In the genomic region with DNA sequence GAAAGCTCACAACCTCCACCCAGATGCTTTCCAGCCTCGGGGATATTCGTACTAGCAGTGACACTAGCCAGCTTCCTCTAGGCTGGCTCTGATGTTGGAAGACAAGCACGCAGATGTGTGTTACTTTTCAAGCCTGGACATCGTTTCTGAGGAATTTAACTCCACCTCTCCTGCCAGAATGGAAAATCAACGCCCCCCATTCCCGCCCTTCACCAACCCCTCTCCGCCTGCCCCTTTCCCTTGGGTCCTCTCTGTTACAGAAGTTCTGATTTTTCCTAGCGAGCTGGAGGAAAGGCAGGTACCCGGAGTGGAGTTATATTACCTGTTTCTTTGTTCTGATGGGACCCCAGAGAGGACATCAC, we compare ENCODE assay signal across 8 cellular contexts. TPM values are rescaled to one million over a fixed set of nuclear protein-coding genes. Genes with fewer than 3 reads are reported as not detected.
A peak's percentile ranks its signal among the peaks of the same experiment; 100 is the strongest.
DNase-seq lines count a peak whose midpoint lies in the region; TF ChIP-seq lines count a peak whose summit lies in the region.

No MANE protein-coding gene starts in this region.

- H3K4me3 ChIP-seq in duodenal mucosa (ENCODE audit: low read depth in 1 of 2, low read length in 2 of 2) (peak overlapping the region; percentile 88 to 91), liver (ENCODE audit: low read depth in 1 of 3, low read length in 3 of 3) (peak overlapping the region; percentile 56 to 91 (median 81))

- H3K9me3 ChIP-seq in duodenal mucosa (ENCODE audit: control insufficient read depth in 1 of 2, low read length in 2 of 2) (no peaks in the 10 kb centered on the region), liver (ENCODE audit: control insufficient read depth in 4 of 4, low read length in 3 of 4) (no peaks in the 10 kb centered on the region)

- H3K27ac ChIP-seq in duodenal mucosa (ENCODE audit: low read depth, low read length) = peak overlapping the region; percentile 63
- peak overlapping the region; percentile 88 to 90 for H3K27ac ChIP-seq in liver (ENCODE audit: low read depth in 1 of 2, low read length in 2 of 2)
- peak overlapping the region; percentile 68 for H3K27ac ChIP-seq in substantia nigra (ENCODE audit: low read depth, low read length, poor library complexity, severe bottlenecking)

- 0% methylated on average over 9 of the region's 9 CpGs for WGBS in liver

- H3K4me1 ChIP-seq in duodenal mucosa (ENCODE audit: control insufficient read depth in 1 of 2, insufficient read depth in 2 of 2, low read length in 2 of 2) (peaks cover 15 to 16% of the 10 kb centered on the region in 2 donors), liver (ENCODE audit: control insufficient read depth in 4 of 4, insufficient read depth in 4 of 4, low read length in 3 of 4) (peaks cover 10 to 34% (median 18%) of the 10 kb centered on the region in 4 donors)

- TF ChIP-seq CTCF in liver (IDR thresholded peaks at IDR 0.05; ENCODE audit: low read depth, low read length, missing input control) = no peak

- H3K9ac ChIP-seq in duodenal mucosa (ENCODE audit: low read depth in 1 of 2, low read length in 2 of 2) = peak overlapping the region; percentile 71 to 88
- H3K9ac ChIP-seq in liver (ENCODE audit: low read depth in 1 of 2, low read length in 2 of 2) = peak overlapping the region; percentile 74 to 91

- H3K36me3 ChIP-seq in duodenal mucosa (ENCODE audit: control insufficient read depth in 1 of 2, insufficient read depth in 2 of 2, low read length in 2 of 2) (peaks cover 0 to 3% of the 10 kb centered on the region in 2 donors), liver (ENCODE audit: control insufficient read depth in 4 of 4, insufficient read depth in 3 of 4, low read depth in 1 of 4, low read length in 3 of 4) (peaks cover 0 to 3% (median 0%) of the 10 kb centered on the region in 4 donors)

- peak; percentile 69 for DNase-seq in EL
- DNase-seq in HCEC 1CT = peak; percentile 53
- DNase-seq in NCI-H146 (lab: John Stamatoyannopoulos, UW) = peak; percentile 77
- peak; percentile 47 for DNase-seq in UCSD-AML1 (lab: John Stamatoyannopoulos, UW; ENCODE audit: unreplicated experiment)
- DNase-seq in substantia nigra (lab: John Stamatoyannopoulos, UW) = peak in 11 of 49 donors; percentile 3 to 53 (median 19)
- no peak for DNase-seq in central memory CD4-positive, alpha-beta T cell

- H3K27me3 ChIP-seq in duodenal mucosa (ENCODE audit: control insufficient read depth in 1 of 2, insufficient read depth in 2 of 2, low read length in 2 of 2) (no peaks in the 10 kb centered on the region), liver (ENCODE audit: control insufficient read depth in 4 of 4, insufficient read depth in 4 of 4, low read length in 3 of 4) (no peaks in the 10 kb centered on the region)

- TF ChIP-seq RAD21 in liver (IDR thresholded peaks at IDR 0.05) = no peak

TF ChIP-seq in liver, 16 proteins besides CTCF, POLR2A, EP300 and RAD21:
- TF ChIP-seq YY1 (IDR thresholded peaks at IDR 0.05) = no peak
- TF ChIP-seq, protein P1, sequence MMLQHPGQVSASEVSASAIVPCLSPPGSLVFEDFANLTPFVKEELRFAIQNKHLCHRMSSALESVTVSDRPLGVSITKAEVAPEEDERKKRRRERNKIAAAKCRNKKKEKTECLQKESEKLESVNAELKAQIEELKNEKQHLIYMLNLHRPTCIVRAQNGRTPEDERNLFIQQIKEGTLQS (IDR thresholded peaks at IDR 0.05) = no peak
- no peak for TF ChIP-seq SP1 (IDR thresholded peaks at IDR 0.05)
- TF ChIP-seq, protein P2, sequence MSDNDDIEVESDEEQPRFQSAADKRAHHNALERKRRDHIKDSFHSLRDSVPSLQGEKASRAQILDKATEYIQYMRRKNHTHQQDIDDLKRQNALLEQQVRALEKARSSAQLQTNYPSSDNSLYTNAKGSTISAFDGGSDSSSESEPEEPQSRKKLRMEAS (IDR thresholded peaks at IDR 0.05) = no peak
- TF ChIP-seq, protein P3, sequence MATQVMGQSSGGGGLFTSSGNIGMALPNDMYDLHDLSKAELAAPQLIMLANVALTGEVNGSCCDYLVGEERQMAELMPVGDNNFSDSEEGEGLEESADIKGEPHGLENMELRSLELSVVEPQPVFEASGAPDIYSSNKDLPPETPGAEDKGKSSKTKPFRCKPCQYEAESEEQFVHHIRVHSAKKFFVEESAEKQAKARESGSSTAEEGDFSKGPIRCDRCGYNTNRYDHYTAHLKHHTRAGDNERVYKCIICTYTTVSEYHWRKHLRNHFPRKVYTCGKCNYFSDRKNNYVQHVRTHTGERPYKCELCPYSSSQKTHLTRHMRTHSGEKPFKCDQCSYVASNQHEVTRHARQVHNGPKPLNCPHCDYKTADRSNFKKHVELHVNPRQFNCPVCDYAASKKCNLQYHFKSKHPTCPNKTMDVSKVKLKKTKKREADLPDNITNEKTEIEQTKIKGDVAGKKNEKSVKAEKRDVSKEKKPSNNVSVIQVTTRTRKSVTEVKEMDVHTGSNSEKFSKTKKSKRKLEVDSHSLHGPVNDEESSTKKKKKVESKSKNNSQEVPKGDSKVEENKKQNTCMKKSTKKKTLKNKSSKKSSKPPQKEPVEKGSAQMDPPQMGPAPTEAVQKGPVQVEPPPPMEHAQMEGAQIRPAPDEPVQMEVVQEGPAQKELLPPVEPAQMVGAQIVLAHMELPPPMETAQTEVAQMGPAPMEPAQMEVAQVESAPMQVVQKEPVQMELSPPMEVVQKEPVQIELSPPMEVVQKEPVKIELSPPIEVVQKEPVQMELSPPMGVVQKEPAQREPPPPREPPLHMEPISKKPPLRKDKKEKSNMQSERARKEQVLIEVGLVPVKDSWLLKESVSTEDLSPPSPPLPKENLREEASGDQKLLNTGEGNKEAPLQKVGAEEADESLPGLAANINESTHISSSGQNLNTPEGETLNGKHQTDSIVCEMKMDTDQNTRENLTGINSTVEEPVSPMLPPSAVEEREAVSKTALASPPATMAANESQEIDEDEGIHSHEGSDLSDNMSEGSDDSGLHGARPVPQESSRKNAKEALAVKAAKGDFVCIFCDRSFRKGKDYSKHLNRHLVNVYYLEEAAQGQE (IDR thresholded peaks at IDR 0.05) = no peak
- no peak for TF ChIP-seq RXRA (IDR thresholded peaks at IDR 0.05)
- TF ChIP-seq FOXA2 (IDR thresholded peaks at IDR 0.05) = no peak
- TF ChIP-seq GABPA (IDR thresholded peaks at IDR 0.05 in 1 of 2, conservative IDR thresholded peaks at IDR 0.05 in 1 of 2) = no peak
- no peak for TF ChIP-seq FOXA1 (IDR thresholded peaks at IDR 0.05)
- TF ChIP-seq, protein P4, sequence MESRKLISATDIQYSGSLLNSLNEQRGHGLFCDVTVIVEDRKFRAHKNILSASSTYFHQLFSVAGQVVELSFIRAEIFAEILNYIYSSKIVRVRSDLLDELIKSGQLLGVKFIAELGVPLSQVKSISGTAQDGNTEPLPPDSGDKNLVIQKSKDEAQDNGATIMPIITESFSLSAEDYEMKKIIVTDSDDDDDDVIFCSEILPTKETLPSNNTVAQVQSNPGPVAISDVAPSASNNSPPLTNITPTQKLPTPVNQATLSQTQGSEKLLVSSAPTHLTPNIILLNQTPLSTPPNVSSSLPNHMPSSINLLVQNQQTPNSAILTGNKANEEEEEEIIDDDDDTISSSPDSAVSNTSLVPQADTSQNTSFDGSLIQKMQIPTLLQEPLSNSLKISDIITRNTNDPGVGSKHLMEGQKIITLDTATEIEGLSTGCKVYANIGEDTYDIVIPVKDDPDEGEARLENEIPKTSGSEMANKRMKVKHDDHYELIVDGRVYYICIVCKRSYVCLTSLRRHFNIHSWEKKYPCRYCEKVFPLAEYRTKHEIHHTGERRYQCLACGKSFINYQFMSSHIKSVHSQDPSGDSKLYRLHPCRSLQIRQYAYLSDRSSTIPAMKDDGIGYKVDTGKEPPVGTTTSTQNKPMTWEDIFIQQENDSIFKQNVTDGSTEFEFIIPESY (IDR thresholded peaks at IDR 0.05) = no peak
- TF ChIP-seq NR2F2 (IDR thresholded peaks at IDR 0.05) = no peak
- no peak for TF ChIP-seq TAF1 (conservative IDR thresholded peaks at IDR 0.05)
- no peak for TF ChIP-seq HNF4G (IDR thresholded peaks at IDR 0.05)
- TF ChIP-seq EGR1 (IDR thresholded peaks at IDR 0.05; ENCODE audit: low read depth in 2 of 2) = no peak
- no peak for TF ChIP-seq JUND (IDR thresholded peaks at IDR 0.05)

RNA-seq across cellular contexts. Expression of a gene that starts 0.5 kb away (rescaled TPM):
- 100 to 1,000 TPM in 1 of 2 donors, 10 to 100 TPM in 1; 45.4 to 154 TPM for total RNA-seq in liver
- polyA plus RNA-seq in liver = 100 to 1,000 TPM in 1 of 2 donors, 10 to 100 TPM in 1; 68.3 to 110 TPM

RNA-seq across cellular contexts. Expression of a gene that starts 45.6 kb away (rescaled TPM):
- total RNA-seq in liver = 10 to 100 TPM; 40.2 to 50.8 TPM
- 10 to 100 TPM; 27.0 to 48.2 TPM for polyA plus RNA-seq in liver
